ENCODE assay signal across 9 cellular contexts in the genomic region with DNA sequence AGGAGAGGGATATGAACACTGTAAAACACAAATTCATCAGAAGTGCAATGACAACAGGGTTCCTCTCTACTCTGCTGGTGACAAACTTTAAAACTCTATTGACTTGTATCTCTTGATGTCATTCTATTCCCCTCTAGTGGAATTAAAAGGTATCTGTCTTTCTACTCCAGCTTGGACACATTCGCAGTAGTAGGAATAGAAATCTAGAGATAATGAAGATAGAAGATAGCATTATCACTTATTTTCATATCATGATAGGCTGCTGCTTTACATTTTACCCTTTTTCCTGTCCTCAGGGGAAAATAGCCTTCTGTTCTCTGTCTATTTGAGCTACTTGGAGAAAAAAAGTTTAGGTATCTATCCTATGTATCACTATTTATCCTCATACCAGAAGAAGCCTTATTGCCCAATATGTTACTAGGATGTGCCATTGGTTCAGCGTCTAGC.
A peak's percentile ranks its signal among the peaks of the same experiment; 100 is the strongest.
DNase-seq lines count a peak whose midpoint lies in the region; ATAC-seq and TF ChIP-seq lines count a peak whose summit lies in the region.
"Had no signal": no experiment of that assay in that cellular context is flagged by ENCODE, and none has a peak within 500 bp of the region (broad histone marks: within the 10 kb centered on the region; RNA-seq: fewer than 3 reads in every experiment).

No MANE protein-coding gene starts in this region.

- no peaks in the 10 kb centered on the region for H3K27me3 Mint-ChIP-seq in WTC11 (ENCODE audit: low read depth)

- H3K9me3 Mint-ChIP-seq in WTC11, result no peaks in the 10 kb centered on the region
- H3K9me3 Mint-ChIP-seq: IgD-negative memory B cell had no signal

- TF ChIP-seq CTCF in WTC11 (IDR thresholded peaks at IDR 0.05) (no peak), kidney epithelial cell (IDR thresholded peaks at IDR 0.05; ENCODE audit: insufficient read depth, low read length, poor library complexity, severe bottlenecking) (peak; percentile 45)

- CTCF ChIA-PET in WTC11 (lab: Charles Lee), result interaction anchor here (0.6 to 1.0 kb wide), 2 partner anchors 315 to 370 kb away, joined by 4 read pairs; no protein-coding TSS in a partner anchor

- H3K4me1 Mint-ChIP-seq in WTC11, result peaks cover 17% of the 10 kb centered on the region
- H3K4me1 Mint-ChIP-seq: IgD-negative memory B cell had no signal

- H3K4me3 Mint-ChIP-seq in WTC11, result no peak overlapping the region
- H3K4me3 Mint-ChIP-seq: IgD-negative memory B cell had no signal

- H3K36me3 Mint-ChIP-seq in WTC11, result no peaks in the 10 kb centered on the region
- H3K36me3 Mint-ChIP-seq: IgD-negative memory B cell had no signal

- no peak overlapping the region for H3K27ac Mint-ChIP-seq in WTC11

- no peaks in the 10 kb centered on the region for H3K27me3 ChIP-seq in kidney epithelial cell (ENCODE audit: control insufficient read depth, insufficient read depth, low read length)

- POLR2A ChIA-PET in WTC11 (lab: Charles Lee), result no interaction called here

- H3K36me3 ChIP-seq in kidney epithelial cell (ENCODE audit: control insufficient read depth, insufficient read depth, low read length), result no peaks in the 10 kb centered on the region

- peak; percentile 71 for ATAC-seq in WTC11
- ATAC-seq in GM21526 (IDR thresholded peaks at IDR 0.05; ENCODE audit: low FRiP score, unreplicated experiment), result no peak
- ATAC-seq in GM19328 (IDR thresholded peaks at IDR 0.05; ENCODE audit: unreplicated experiment), result no peak
- ATAC-seq in HG02970 (IDR thresholded peaks at IDR 0.05; ENCODE audit: low FRiP score, unreplicated experiment), result no peak

- DNase-seq in DMS153 treated with DMSO at 0.1 percent for 48 hours (lab: John Stamatoyannopoulos, UW; ENCODE audit: unreplicated experiment) (peak; percentile 8), LoVo (ENCODE audit: low spot score) (peak; percentile 49), WTC11 (ENCODE audit: low spot score) (no peak), kidney epithelial cell (ENCODE audit: low read depth) (no peak)
- DNase-seq in central memory CD4-positive, alpha-beta T cell, result no peak

- no peak overlapping the region for H3K4me3 ChIP-seq in kidney epithelial cell (ENCODE audit: low read depth, low read length)

TF ChIP-seq in WTC11, 78 proteins besides CTCF, POLR2A, EP300 and RAD21 (continues in another document):
- TF ChIP-seq ZNF671 (CRISPR knock-in tag; IDR thresholded peaks at IDR 0.05), result no peak
- TF ChIP-seq RORB (CRISPR knock-in tag; IDR thresholded peaks at IDR 0.05), result no peak
- TF ChIP-seq NR1H2 (CRISPR knock-in tag; IDR thresholded peaks at IDR 0.05), result no peak
- no peak for TF ChIP-seq ZNF416 (CRISPR knock-in tag; IDR thresholded peaks at IDR 0.05)
- TF ChIP-seq, protein P1, sequence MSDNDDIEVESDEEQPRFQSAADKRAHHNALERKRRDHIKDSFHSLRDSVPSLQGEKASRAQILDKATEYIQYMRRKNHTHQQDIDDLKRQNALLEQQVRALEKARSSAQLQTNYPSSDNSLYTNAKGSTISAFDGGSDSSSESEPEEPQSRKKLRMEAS (CRISPR knock-in tag; IDR thresholded peaks at IDR 0.05), result no peak
- TF ChIP-seq, protein P2, sequence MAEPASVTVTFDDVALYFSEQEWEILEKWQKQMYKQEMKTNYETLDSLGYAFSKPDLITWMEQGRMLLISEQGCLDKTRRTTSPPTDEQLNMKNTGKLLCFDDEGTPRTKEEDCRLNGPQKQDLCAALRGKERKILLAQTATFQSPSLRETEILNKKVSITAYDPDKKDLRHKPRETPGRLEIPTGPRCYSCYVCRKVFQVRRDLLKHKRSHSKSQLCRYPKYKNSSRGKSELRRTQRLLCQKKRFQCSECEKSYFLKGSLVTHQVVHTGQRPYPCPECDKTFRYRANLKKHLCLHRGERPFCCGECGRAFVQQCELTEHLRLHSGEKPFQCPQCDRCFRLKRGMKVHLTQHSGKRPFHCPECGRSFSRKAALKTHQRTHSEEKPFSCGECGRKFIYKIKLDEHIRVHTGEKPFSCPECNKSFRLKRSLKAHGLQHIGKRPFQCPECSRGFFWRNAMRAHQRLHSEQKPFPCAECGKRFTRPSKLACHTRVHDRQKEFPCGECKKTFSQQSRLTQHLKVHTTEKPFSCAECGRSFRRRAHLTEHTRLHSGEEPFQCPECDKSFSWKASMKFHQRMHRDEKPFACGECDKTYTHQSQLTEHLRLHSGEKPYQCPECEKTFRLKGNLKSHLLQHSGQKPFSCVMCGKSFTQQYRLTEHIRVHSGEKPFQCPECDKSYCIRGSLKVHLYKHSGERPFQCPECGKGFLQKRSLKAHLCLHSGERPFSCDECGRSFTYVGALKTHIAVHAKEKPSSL (CRISPR knock-in tag; conservative IDR thresholded peaks at IDR 0.05), result no peak
- no peak for TF ChIP-seq FOXP1 (CRISPR knock-in tag; IDR thresholded peaks at IDR 0.05; ENCODE audit: borderline replicate concordance)
- no peak for TF ChIP-seq RELA (CRISPR knock-in tag; IDR thresholded peaks at IDR 0.05; ENCODE audit: borderline replicate concordance)
- TF ChIP-seq ZBTB21 (CRISPR knock-in tag; IDR thresholded peaks at IDR 0.05; ENCODE audit: borderline replicate concordance), result no peak
- no peak for TF ChIP-seq ZNF396 (CRISPR knock-in tag; IDR thresholded peaks at IDR 0.05; ENCODE audit: borderline replicate concordance)
- TF ChIP-seq, protein P3, sequence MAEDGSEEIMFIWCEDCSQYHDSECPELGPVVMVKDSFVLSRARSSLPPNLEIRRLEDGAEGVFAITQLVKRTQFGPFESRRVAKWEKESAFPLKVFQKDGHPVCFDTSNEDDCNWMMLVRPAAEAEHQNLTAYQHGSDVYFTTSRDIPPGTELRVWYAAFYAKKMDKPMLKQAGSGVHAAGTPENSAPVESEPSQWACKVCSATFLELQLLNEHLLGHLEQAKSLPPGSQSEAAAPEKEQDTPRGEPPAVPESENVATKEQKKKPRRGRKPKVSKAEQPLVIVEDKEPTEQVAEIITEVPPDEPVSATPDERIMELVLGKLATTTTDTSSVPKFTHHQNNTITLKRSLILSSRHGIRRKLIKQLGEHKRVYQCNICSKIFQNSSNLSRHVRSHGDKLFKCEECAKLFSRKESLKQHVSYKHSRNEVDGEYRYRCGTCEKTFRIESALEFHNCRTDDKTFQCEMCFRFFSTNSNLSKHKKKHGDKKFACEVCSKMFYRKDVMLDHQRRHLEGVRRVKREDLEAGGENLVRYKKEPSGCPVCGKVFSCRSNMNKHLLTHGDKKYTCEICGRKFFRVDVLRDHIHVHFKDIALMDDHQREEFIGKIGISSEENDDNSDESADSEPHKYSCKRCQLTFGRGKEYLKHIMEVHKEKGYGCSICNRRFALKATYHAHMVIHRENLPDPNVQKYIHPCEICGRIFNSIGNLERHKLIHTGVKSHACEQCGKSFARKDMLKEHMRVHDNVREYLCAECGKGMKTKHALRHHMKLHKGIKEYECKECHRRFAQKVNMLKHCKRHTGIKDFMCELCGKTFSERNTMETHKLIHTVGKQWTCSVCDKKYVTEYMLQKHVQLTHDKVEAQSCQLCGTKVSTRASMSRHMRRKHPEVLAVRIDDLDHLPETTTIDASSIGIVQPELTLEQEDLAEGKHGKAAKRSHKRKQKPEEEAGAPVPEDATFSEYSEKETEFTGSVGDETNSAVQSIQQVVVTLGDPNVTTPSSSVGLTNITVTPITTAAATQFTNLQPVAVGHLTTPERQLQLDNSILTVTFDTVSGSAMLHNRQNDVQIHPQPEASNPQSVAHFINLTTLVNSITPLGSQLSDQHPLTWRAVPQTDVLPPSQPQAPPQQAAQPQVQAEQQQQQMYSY (CRISPR knock-in tag; IDR thresholded peaks at IDR 0.05), result no peak
- no peak for TF ChIP-seq TEAD4 (CRISPR knock-in tag; IDR thresholded peaks at IDR 0.05)
- TF ChIP-seq, protein P4, sequence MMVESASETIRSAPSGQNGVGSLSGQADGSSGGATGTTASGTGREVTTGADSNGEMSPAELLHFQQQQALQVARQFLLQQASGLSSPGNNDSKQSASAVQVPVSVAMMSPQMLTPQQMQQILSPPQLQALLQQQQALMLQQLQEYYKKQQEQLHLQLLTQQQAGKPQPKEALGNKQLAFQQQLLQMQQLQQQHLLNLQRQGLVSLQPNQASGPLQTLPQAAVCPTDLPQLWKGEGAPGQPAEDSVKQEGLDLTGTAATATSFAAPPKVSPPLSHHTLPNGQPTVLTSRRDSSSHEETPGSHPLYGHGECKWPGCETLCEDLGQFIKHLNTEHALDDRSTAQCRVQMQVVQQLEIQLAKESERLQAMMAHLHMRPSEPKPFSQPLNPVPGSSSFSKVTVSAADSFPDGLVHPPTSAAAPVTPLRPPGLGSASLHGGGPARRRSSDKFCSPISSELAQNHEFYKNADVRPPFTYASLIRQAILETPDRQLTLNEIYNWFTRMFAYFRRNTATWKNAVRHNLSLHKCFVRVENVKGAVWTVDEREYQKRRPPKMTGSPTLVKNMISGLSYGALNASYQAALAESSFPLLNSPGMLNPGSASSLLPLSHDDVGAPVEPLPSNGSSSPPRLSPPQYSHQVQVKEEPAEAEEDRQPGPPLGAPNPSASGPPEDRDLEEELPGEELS (CRISPR knock-in tag; IDR thresholded peaks at IDR 0.05), result no peak
- TF ChIP-seq EMX1 (CRISPR knock-in tag; IDR thresholded peaks at IDR 0.05), result no peak
- TF ChIP-seq IRF2 (CRISPR knock-in tag; IDR thresholded peaks at IDR 0.05; ENCODE audit: borderline replicate concordance, low read depth), result no peak

Comparison
In these comparisons a context has a peak if more than half of its experiments do, and no peak if none do; other contexts are left out.
1. DNase-seq: peak in DMS153 treated with DMSO at 0.1 percent for 48 hours (single experiment) and LoVo (single experiment); none in WTC11 (single experiment), kidney epithelial cell (single experiment) and central memory CD4-positive, alpha-beta T cell (single experiment).